In the genomic region with DNA sequence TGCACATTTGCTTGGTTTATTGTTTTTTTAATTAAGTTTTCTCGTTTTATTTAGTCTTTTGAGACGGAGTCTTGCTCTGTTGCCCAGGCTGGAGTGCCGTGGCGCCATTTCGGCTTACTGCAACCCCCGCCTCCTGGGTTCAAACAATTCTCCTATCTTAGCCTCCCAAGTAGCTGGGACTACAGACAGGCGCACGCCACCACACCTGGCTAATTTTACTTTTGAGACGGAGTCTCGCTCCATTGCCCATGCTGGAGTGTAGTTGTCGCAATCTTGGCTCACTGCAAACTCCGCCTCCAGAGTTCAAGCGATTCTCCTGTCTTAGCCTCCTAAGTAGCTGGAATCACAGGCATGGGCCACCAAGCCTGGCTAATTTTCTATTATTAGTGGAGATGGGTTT, we compare ENCODE assay signal across 8 cellular contexts. TPM values are rescaled to one million over a fixed set of nuclear protein-coding genes. Genes with fewer than 3 reads are reported as not detected.
DNase-seq lines count a peak whose midpoint lies in the region; ATAC-seq and TF ChIP-seq lines count a peak whose summit lies in the region.

No MANE protein-coding gene starts in this region.

- H2AFZ ChIP-seq in OCI-LY7 (ENCODE audit: low read length): no peak overlapping the region

- no peaks in the 10 kb centered on the region for H3K27me3 Mint-ChIP-seq in Caco-2 (ENCODE audit: insufficient read depth, unreplicated experiment)
- peaks cover 8% of the 10 kb centered on the region for H3K27me3 Mint-ChIP-seq in endothelial cell (ENCODE audit: unreplicated experiment)
- H3K27me3 Mint-ChIP-seq in osteocyte (ENCODE audit: unreplicated experiment): no peaks in the 10 kb centered on the region

- peaks cover 28% of the 10 kb centered on the region for H3K4me1 Mint-ChIP-seq in Caco-2 (ENCODE audit: low read depth, unreplicated experiment)
- H3K4me1 Mint-ChIP-seq in endothelial cell (ENCODE audit: unreplicated experiment): peaks cover 26% of the 10 kb centered on the region
- H3K4me1 Mint-ChIP-seq in osteocyte (ENCODE audit: unreplicated experiment): peaks cover 43% of the 10 kb centered on the region

- H3K27me3 ChIP-seq in Caco-2 (replicated peaks; ENCODE audit: control insufficient read depth, insufficient read depth, low read length): no peaks in the 10 kb centered on the region

- no TSS peak for BruUV-seq in Caco-2 (replicated peaks; lab: Mats Ljungman, UMichigan)
- no TSS peak for BruUV-seq in OCI-LY7 (replicated peaks; lab: Mats Ljungman, UMichigan)

- POLR2A ChIA-PET in Caco-2 (lab: Charles Lee) (interaction anchor here (0.7 kb wide), 1 partner anchor 9 kb away, joined by 4 read pairs; no protein-coding TSS in a partner anchor), OCI-LY7 (lab: Charles Lee) (interaction anchor here (2.1 kb wide), 1 partner anchor 12 kb away, joined by 5 read pairs; a partner anchor contains a TSS)

- H3K36me3 ChIP-seq in Caco-2 (ENCODE audit: control insufficient read depth, insufficient read depth, low read length): peaks cover 23% of the 10 kb centered on the region
- peaks cover 63% of the 10 kb centered on the region for H3K36me3 ChIP-seq in OCI-LY7 (ENCODE audit: insufficient read depth, low read length)

- peak overlapping the region; percentile 80 for H3K27ac ChIP-seq in OCI-LY7 (ENCODE audit: low read depth, low read length, poor library complexity, severe bottlenecking)

- H3K4me3 Mint-ChIP-seq in Caco-2 (ENCODE audit: unreplicated experiment) (peak overlapping the region; percentile 89), endothelial cell (ENCODE audit: unreplicated experiment) (peak overlapping the region; percentile 97), osteocyte (ENCODE audit: unreplicated experiment) (peak overlapping the region; percentile 100)

- TF ChIP-seq CTCF in Caco-2 (IDR thresholded peaks at IDR 0.05; ENCODE audit: insufficient read depth in 1 of 2, low read depth in 1 of 2, low read length in 1 of 2, severe bottlenecking in 1 of 2, unreplicated experiment in 1 of 2): no peak
- no peak for TF ChIP-seq CTCF in OCI-LY7 (conservative IDR thresholded peaks at IDR 0.05; ENCODE audit: low read length)
- no peak for TF ChIP-seq CTCF in endothelial cell (IDR thresholded peaks at IDR 0.05; ENCODE audit: unreplicated experiment)
- no peak for TF ChIP-seq CTCF in osteocyte (IDR thresholded peaks at IDR 0.05)

- no peaks in the 10 kb centered on the region for H3K9me2 ChIP-seq in OCI-LY7 (ENCODE audit: insufficient read depth, low read length)

- peaks cover 73% of the 10 kb centered on the region for H3K79me2 ChIP-seq in OCI-LY7 (ENCODE audit: insufficient read depth, low read depth, low read length)

- intact Hi-C loops in Caco-2 (cut with micrococcal nuclease; ENCODE audit: unreplicated experiment): no loop called here
- intact Hi-C loops in OCI-LY7 (cut with micrococcal nuclease; ENCODE audit: unreplicated experiment): no loop called here

- H4K20me1 ChIP-seq in OCI-LY7 (ENCODE audit: insufficient read depth, low read length): peaks cover 60% of the 10 kb centered on the region

- DNase-seq in Caco-2 (no peak), OCI-LY7 (ENCODE audit: low spot score) (peak; percentile 45), endothelial cell (ENCODE audit: low spot score) (no peak), osteocyte (ENCODE audit: extremely low spot score, unreplicated experiment) (no peak), hypothalamus (lab: John Stamatoyannopoulos, UW) (no peak), NCI-H2107 (lab: John Stamatoyannopoulos, UW) (no peak)
- DNase-seq in effector CD8-positive, alpha-beta T cell (lab: John Stamatoyannopoulos, UW): no peak

- ATAC-seq in GM21360 (IDR thresholded peaks at IDR 0.05; ENCODE audit: unreplicated experiment): no peak

- CTCF ChIA-PET in Caco-2 (lab: Charles Lee): interaction anchor here (1.1 kb wide), 1 partner anchor 13 kb away, joined by 4 read pairs; a partner anchor contains a TSS
- CTCF ChIA-PET in OCI-LY7 (lab: Charles Lee; ENCODE audit: unreplicated experiment): no interaction called here

- H3K27ac Mint-ChIP-seq in Caco-2 (ENCODE audit: unreplicated experiment): peak overlapping the region; percentile 99
- peak overlapping the region; percentile 99 for H3K27ac Mint-ChIP-seq in endothelial cell (ENCODE audit: unreplicated experiment)
- peak overlapping the region; percentile 99 for H3K27ac Mint-ChIP-seq in osteocyte (ENCODE audit: unreplicated experiment)

- H3K4me2 ChIP-seq in OCI-LY7 (ENCODE audit: low read length): peak overlapping the region; percentile 92

- H3K9me3 Mint-ChIP-seq in Caco-2 (ENCODE audit: unreplicated experiment) (no peaks in the 10 kb centered on the region), endothelial cell (ENCODE audit: unreplicated experiment) (no peaks in the 10 kb centered on the region), osteocyte (ENCODE audit: unreplicated experiment) (no peaks in the 10 kb centered on the region)

- H3K9me3 ChIP-seq in Caco-2 (no peaks in the 10 kb centered on the region), OCI-LY7 (ENCODE audit: low read length) (no peaks in the 10 kb centered on the region)

- peaks cover 75% of the 10 kb centered on the region for H3K36me3 Mint-ChIP-seq in Caco-2 (ENCODE audit: insufficient read depth, unreplicated experiment)
- peaks cover 19% of the 10 kb centered on the region for H3K36me3 Mint-ChIP-seq in endothelial cell (ENCODE audit: low read depth, unreplicated experiment)
- peaks cover 31% of the 10 kb centered on the region for H3K36me3 Mint-ChIP-seq in osteocyte (ENCODE audit: unreplicated experiment)

- H3K4me3 ChIP-seq in Caco-2 (ENCODE audit: low read depth, low read length) (peak overlapping the region; percentile 70), OCI-LY7 (ENCODE audit: low read depth, low read length, poor library complexity, severe bottlenecking) (peak overlapping the region; percentile 84)

- peaks cover 48% of the 10 kb centered on the region for H3K4me1 ChIP-seq in Caco-2
- peaks cover 68% of the 10 kb centered on the region for H3K4me1 ChIP-seq in OCI-LY7 (ENCODE audit: insufficient read depth, low read length, poor library complexity, severe bottlenecking)

RNA-seq across cellular contexts. Expression of a gene that starts 1.3 kb away (rescaled TPM):
- total RNA-seq in Caco-2 (2022) (1,040 and 1,045 TPM in 2 replicates), OCI-LY7 (2022) (1,267 and 1,285 TPM in 2 replicates), endothelial cell (ENCODE audit: unreplicated experiment) (1,195 TPM), osteocyte (1,011 TPM in 2 replicates)
- total RNA-seq in OCI-LY7 (2014; rRNA removed; shearing (Covaris generic)): 4,033 and 5,482 TPM in 2 replicates

RNA-seq across cellular contexts. Expression of a gene that starts 10.9 kb away (rescaled TPM):
- 42.6 TPM in 2 replicates for total RNA-seq in Caco-2 (2022)
- total RNA-seq in OCI-LY7 (2014; rRNA removed; shearing (Covaris generic)): 19.3 and 23.6 TPM in 2 replicates
- 15.3 and 16.7 TPM in 2 replicates for total RNA-seq in OCI-LY7 (2022)
- total RNA-seq in endothelial cell (ENCODE audit: unreplicated experiment): 27.8 TPM
- 51.1 and 53.7 TPM in 2 replicates for total RNA-seq in osteocyte

RNA-seq across cellular contexts. Expression of a gene that starts 12.6 kb away (rescaled TPM):
- total RNA-seq in Caco-2 (2022) (137 and 149 TPM in 2 replicates), OCI-LY7 (2022) (25.0 and 30.2 TPM in 2 replicates), endothelial cell (ENCODE audit: unreplicated experiment) (203 TPM), osteocyte (81.8 and 85.2 TPM in 2 replicates)
- 15.6 and 18.1 TPM in 2 replicates for total RNA-seq in OCI-LY7 (2014; rRNA removed; shearing (Covaris generic))

RNA-seq across cellular contexts. Expression of a gene that starts 20.8 kb away (rescaled TPM):
- total RNA-seq in Caco-2 (2022) (not detected in 2 replicates), OCI-LY7 (2022) (not detected in 2 replicates), endothelial cell (ENCODE audit: unreplicated experiment) (not detected), osteocyte (not detected in 2 replicates)
- total RNA-seq in OCI-LY7 (2014; rRNA removed; shearing (Covaris generic)): not detected in 2 replicates

RNA-seq across cellular contexts. Expression of a gene that starts 29.0 kb away (rescaled TPM):
- total RNA-seq in Caco-2 (2022) (38.9 and 45.9 TPM in 2 replicates), OCI-LY7 (2022) (not detected in 2 replicates), endothelial cell (ENCODE audit: unreplicated experiment) (2.6 TPM), osteocyte (2.0 and 2.7 TPM in 2 replicates)
- not detected in 2 replicates for total RNA-seq in OCI-LY7 (2014; rRNA removed; shearing (Covaris generic))
